ENCODE assay signal across 23 cellular contexts in genomic region chr10:93095225-93095624, GRCh38. TPM values are rescaled to one million over a fixed set of nuclear protein-coding genes. Genes with fewer than 3 reads are reported as not detected.
DNase-seq lines count a peak whose midpoint lies in the region; ATAC-seq and TF ChIP-seq lines count a peak whose summit lies in the region.
"Had no signal": no experiment of that assay in that cellular context is flagged by ENCODE, and none has a peak within 500 bp of the region (broad histone marks: within the 10 kb centered on the region; RNA-seq: fewer than 3 reads in every experiment).

No MANE protein-coding gene starts in this region.

- H3K36me3 ChIP-seq in heart left ventricle (no peaks in the 10 kb centered on the region), endodermal cell (ENCODE audit: control insufficient read depth, insufficient read depth, low read length) (no peaks in the 10 kb centered on the region), neural progenitor cell (no peaks in the 10 kb centered on the region), ascending aorta (no peaks in the 10 kb centered on the region)

- no peak for TF ChIP-seq CTCF in heart left ventricle (IDR thresholded peaks at IDR 0.05)
- no peak for TF ChIP-seq CTCF in WTC11 (IDR thresholded peaks at IDR 0.05)
- peak; percentile 61 for TF ChIP-seq CTCF in endodermal cell (conservative IDR thresholded peaks at IDR 0.05)
- peak; percentile 38 for TF ChIP-seq CTCF in neural progenitor cell (IDR thresholded peaks at IDR 0.05)
- no peak for TF ChIP-seq CTCF in lower leg skin (IDR thresholded peaks at IDR 0.05)
- TF ChIP-seq CTCF in ascending aorta (IDR thresholded peaks at IDR 0.05), result no peak

- no peaks in the 10 kb centered on the region for H3F3A ChIP-seq in neural progenitor cell (ENCODE audit: low read depth)

- H3K27ac Mint-ChIP-seq in WTC11, result no peak overlapping the region
- H3K27ac Mint-ChIP-seq in endodermal cell, result peak overlapping the region; percentile 68
- H3K27ac Mint-ChIP-seq in neural progenitor cell, result no peak overlapping the region
- H3K27ac Mint-ChIP-seq: CD8-positive, alpha-beta T cell had no signal

- no peak overlapping the region for H3K4me2 ChIP-seq in neural progenitor cell

- CTCF ChIA-PET in WTC11 (lab: Charles Lee), result interaction anchor here (0.6 to 1.9 kb wide), 10 partner anchors 10 to 257 kb away, joined by 3 to 9 read pairs (median 4); no protein-coding TSS in a partner anchor

- no peaks in the 10 kb centered on the region for H3K79me2 ChIP-seq in neural progenitor cell (ENCODE audit: low read depth)

- no peak overlapping the region for H2AFZ ChIP-seq in neural progenitor cell (replicated peaks)

- ATAC-seq in heart left ventricle (no peak), WTC11 (peak; percentile 64)
- ATAC-seq: CD8-positive, alpha-beta T cell had no signal

- intact Hi-C loops in cardiac septum (cut with DNase I), result no loop called here
- intact Hi-C loops in heart left ventricle (cut with DNase I), result no loop called here
- intact Hi-C loops in lower leg skin (cut with DNase I; ENCODE audit: low total_unique reads), result no loop called here
- intact Hi-C loops in ascending aorta (cut with DNase I), result no loop called here

- TF ChIP-seq POLR2A in heart left ventricle (IDR thresholded peaks at IDR 0.05) (no peak), lower leg skin (IDR thresholded peaks at IDR 0.05) (no peak)

- no peak overlapping the region for H3K27ac ChIP-seq in heart left ventricle
- no peak overlapping the region for H3K27ac ChIP-seq in endodermal cell (ENCODE audit: low read depth, low read length)
- H3K27ac ChIP-seq in neural progenitor cell, result no peak overlapping the region
- H3K27ac ChIP-seq in ascending aorta, result no peak overlapping the region

- H3K9me3 Mint-ChIP-seq in WTC11 (peaks cover 12% of the 10 kb centered on the region; the same call in 1 of the 2 replicates), endodermal cell (no peaks in the 10 kb centered on the region), neural progenitor cell (no peaks in the 10 kb centered on the region)
- H3K9me3 Mint-ChIP-seq: CD8-positive, alpha-beta T cell had no signal

- DNase-seq in cardiac septum (ENCODE audit: low spot score) (peak; percentile 14), heart left ventricle (no peak), WTC11 (ENCODE audit: low spot score) (no peak), endodermal cell (peak; percentile 71), neural progenitor cell (ENCODE audit: low spot score) (peak; percentile 41), lower leg skin (ENCODE audit: low spot score in 2 of 2) (no peak), ascending aorta (ENCODE audit: low spot score in 2 of 2) (no peak)
- no peak for DNase-seq in stimulated activated CD4-positive, alpha-beta T cell treated with anti-CD3 and anti-CD28 coated beads, Interleukin-2, amount 100 ng/mL, for 24 hours
- DNase-seq: AML-193; C1 segment of cervical spinal cord; CD8-positive, alpha-beta T cell; DND-41; KG1; NCI-H1092; NCI-H1436 treated with DMSO at 0.1 percent for 48 hours; NCI-H2029 treated with DMSO at 0.1 percent for 48 hours; NCI-H2171; NCI-H345; NCI-H524 treated with DMSO at 0.1 percent for 48 hours; SHP77 had no signal

- no peak overlapping the region for H3K9ac ChIP-seq in endodermal cell (ENCODE audit: extremely low read depth, low read length, poor library complexity, severe bottlenecking)
- H3K9ac ChIP-seq in neural progenitor cell, result no peak overlapping the region

- H3K36me3 Mint-ChIP-seq in WTC11, result no peaks in the 10 kb centered on the region
- no peaks in the 10 kb centered on the region for H3K36me3 Mint-ChIP-seq in endodermal cell (ENCODE audit: low read depth)
- no peaks in the 10 kb centered on the region for H3K36me3 Mint-ChIP-seq in neural progenitor cell
- H3K36me3 Mint-ChIP-seq: CD8-positive, alpha-beta T cell had no signal

- no peaks in the 10 kb centered on the region for H3K9me3 ChIP-seq in heart left ventricle
- H3K9me3 ChIP-seq in endodermal cell (ENCODE audit: control insufficient read depth, low read length), result peaks cover 17% of the 10 kb centered on the region
- no peaks in the 10 kb centered on the region for H3K9me3 ChIP-seq in neural progenitor cell (ENCODE audit: low read depth)
- H3K9me3 ChIP-seq in ascending aorta, result no peaks in the 10 kb centered on the region

- H3K4me1 Mint-ChIP-seq in WTC11 (peaks cover 5% of the 10 kb centered on the region), endodermal cell (peaks cover 19% of the 10 kb centered on the region), neural progenitor cell (no peaks in the 10 kb centered on the region)

- POLR2A ChIA-PET in WTC11 (lab: Charles Lee), result no interaction called here

- H3K27me3 ChIP-seq in heart left ventricle (peaks cover 0 to 2% (median 0%) of the 10 kb centered on the region in 9 donors), endodermal cell (ENCODE audit: control insufficient read depth, insufficient read depth, low read length, poor library complexity, severe bottlenecking) (no peaks in the 10 kb centered on the region), neural progenitor cell (no peaks in the 10 kb centered on the region), ascending aorta (no peaks in the 10 kb centered on the region)

- no peak overlapping the region for H3K4me3 ChIP-seq in heart left ventricle
- no peak overlapping the region for H3K4me3 ChIP-seq in endodermal cell (ENCODE audit: low read length)
- H3K4me3 ChIP-seq in neural progenitor cell, result no peak overlapping the region
- H3K4me3 ChIP-seq in lower leg skin (ENCODE audit: low read depth, poor library complexity, severe bottlenecking), result no peak overlapping the region
- no peak overlapping the region for H3K4me3 ChIP-seq in ascending aorta

- H3K4me1 ChIP-seq in heart left ventricle (no peaks in the 10 kb centered on the region), endodermal cell (ENCODE audit: control insufficient read depth, insufficient read depth, low read length) (peaks cover 5% of the 10 kb centered on the region), neural progenitor cell (no peaks in the 10 kb centered on the region), ascending aorta (no peaks in the 10 kb centered on the region)

- WGBS in heart left ventricle, 4 donors, result 29 to 69% (median 36%) methylated on average over 1 of the region's 1 CpG
- 57 to 73% methylated on average over 1 of the region's 1 CpG for WGBS in endodermal cell (ENCODE audit: insufficient coverage in 1 of 2, insufficient read length in 1 of 2), 2 experiments
- WGBS in lower leg skin, 2 donors, result 53 to 69% methylated on average over 1 of the region's 1 CpG

- H4K20me1 ChIP-seq in neural progenitor cell (ENCODE audit: low read depth), result no peaks in the 10 kb centered on the region

- H3K27me3 Mint-ChIP-seq in WTC11 (ENCODE audit: low read depth), result peaks cover 4% of the 10 kb centered on the region; the same call in 1 of the 2 replicates
- no peaks in the 10 kb centered on the region for H3K27me3 Mint-ChIP-seq in endodermal cell (ENCODE audit: insufficient read depth)
- H3K27me3 Mint-ChIP-seq in neural progenitor cell (ENCODE audit: insufficient read depth, low read depth), result peaks cover 7% of the 10 kb centered on the region

- H3K4me3 Mint-ChIP-seq in WTC11 (no peak overlapping the region), endodermal cell (no peak overlapping the region), neural progenitor cell (no peak overlapping the region)
- H3K4me3 Mint-ChIP-seq: CD8-positive, alpha-beta T cell had no signal

TF ChIP-seq in WTC11, 78 proteins besides CTCF, POLR2A, EP300 and RAD21 (continues in another document):
- no peak for TF ChIP-seq ELF4 (CRISPR knock-in tag; IDR thresholded peaks at IDR 0.05; ENCODE audit: low read depth)
- no peak for TF ChIP-seq ZNF263 (CRISPR knock-in tag; IDR thresholded peaks at IDR 0.05; ENCODE audit: low read depth)
- no peak for TF ChIP-seq NFYB (CRISPR knock-in tag; conservative IDR thresholded peaks at IDR 0.05; ENCODE audit: low read depth)
- TF ChIP-seq, protein P1, sequence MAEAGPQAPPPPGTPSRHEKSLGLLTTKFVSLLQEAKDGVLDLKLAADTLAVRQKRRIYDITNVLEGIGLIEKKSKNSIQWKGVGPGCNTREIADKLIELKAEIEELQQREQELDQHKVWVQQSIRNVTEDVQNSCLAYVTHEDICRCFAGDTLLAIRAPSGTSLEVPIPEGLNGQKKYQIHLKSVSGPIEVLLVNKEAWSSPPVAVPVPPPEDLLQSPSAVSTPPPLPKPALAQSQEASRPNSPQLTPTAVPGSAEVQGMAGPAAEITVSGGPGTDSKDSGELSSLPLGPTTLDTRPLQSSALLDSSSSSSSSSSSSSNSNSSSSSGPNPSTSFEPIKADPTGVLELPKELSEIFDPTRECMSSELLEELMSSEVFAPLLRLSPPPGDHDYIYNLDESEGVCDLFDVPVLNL (CRISPR knock-in tag; IDR thresholded peaks at IDR 0.05; ENCODE audit: borderline replicate concordance, low read depth), result no peak
- TF ChIP-seq CREM (CRISPR knock-in tag; IDR thresholded peaks at IDR 0.05), result no peak
- no peak for TF ChIP-seq JAZF1 (CRISPR knock-in tag; IDR thresholded peaks at IDR 0.05)
- TF ChIP-seq, protein P2, sequence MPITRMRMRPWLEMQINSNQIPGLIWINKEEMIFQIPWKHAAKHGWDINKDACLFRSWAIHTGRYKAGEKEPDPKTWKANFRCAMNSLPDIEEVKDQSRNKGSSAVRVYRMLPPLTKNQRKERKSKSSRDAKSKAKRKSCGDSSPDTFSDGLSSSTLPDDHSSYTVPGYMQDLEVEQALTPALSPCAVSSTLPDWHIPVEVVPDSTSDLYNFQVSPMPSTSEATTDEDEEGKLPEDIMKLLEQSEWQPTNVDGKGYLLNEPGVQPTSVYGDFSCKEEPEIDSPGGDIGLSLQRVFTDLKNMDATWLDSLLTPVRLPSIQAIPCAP (CRISPR knock-in tag; IDR thresholded peaks at IDR 0.05), result no peak

RNA-seq across cellular contexts. Expression of gene CYP26A1, which starts 21.5 kb away (rescaled TPM):
- total RNA-seq in cardiac septum, result not detected
- total RNA-seq in heart left ventricle, result not detected
- polyA plus RNA-seq in heart left ventricle, result not detected
- total RNA-seq in WTC11 (2021), result 2.1 to 3.4 TPM (median 3.1 TPM) in 3 replicates
- total RNA-seq in endodermal cell, result 100 to 1,000 TPM; 800 to 857 TPM
- polyA plus RNA-seq in endodermal cell (2013, experiment 1 of 2), result 184 TPM
- 223 TPM for polyA plus RNA-seq in endodermal cell (2013, experiment 2 of 2)
- 6.7 and 8.4 TPM in 2 replicates for total RNA-seq in neural progenitor cell (ENCODE audit: low replicate concordance)
- total RNA-seq in lower leg skin, result under 1 TPM in 2 of 4 donors, not detected in 2; 0.10 to 0.32 TPM
- not detected for total RNA-seq in ascending aorta
- total RNA-seq: CD8-positive, alpha-beta T cell; H4 had no signal
- polyA plus RNA-seq: AG04450 had no signal

RNA-seq across cellular contexts. Expression of gene CYP26C1, which starts 34.6 kb away (rescaled TPM):
- not detected for total RNA-seq in cardiac septum
- total RNA-seq in heart left ventricle, result under 1 TPM in 1 of 9 donors, not detected in 8; 0.07 TPM
- polyA plus RNA-seq in heart left ventricle, result not detected
- 0.07 to 0.11 TPM (median 0.11 TPM) in 3 replicates for total RNA-seq in WTC11 (2021)
- under 1 TPM; 0.35 to 0.44 TPM for total RNA-seq in endodermal cell
- polyA plus RNA-seq in endodermal cell (2013, experiment 1 of 2), result 57.5 TPM
- polyA plus RNA-seq in endodermal cell (2013, experiment 2 of 2), result 36.3 TPM
- 0.04 and 0.22 TPM in 2 replicates for total RNA-seq in neural progenitor cell (ENCODE audit: low replicate concordance)
- not detected for total RNA-seq in lower leg skin
- not detected for total RNA-seq in ascending aorta
- total RNA-seq: A172, H4 had no signal
- polyA plus RNA-seq: AG04450 had no signal

Comparison
In these comparisons a context has a peak if more than half of its experiments do, and no peak if none do; other contexts are left out.
1. DNase-seq: peak in cardiac septum (single experiment), endodermal cell (single experiment) and neural progenitor cell (single experiment); none in heart left ventricle (0 of 5), WTC11 (single experiment), stimulated activated CD4-positive, alpha-beta T cell treated with anti-CD3 and anti-CD28 coated beads, Interleukin-2, amount 100 ng/mL, for 24 hours (0 of 2), lower leg skin (0 of 2) and ascending aorta (0 of 2).
2. CTCF ChIP-seq: peak in endodermal cell (single experiment) and neural progenitor cell (single experiment); none in heart left ventricle (0 of 12), WTC11 (single experiment), lower leg skin (0 of 3) and ascending aorta (0 of 3).
3. RNA of gene CYP26A1, which starts 21.5 kb away (total RNA-seq): 800 to 857 TPM in endodermal cell; 6.7 to 8.4 TPM in neural progenitor cell, 2.1 to 3.4 TPM in WTC11, 0.10 to 0.32 TPM in lower leg skin, not detected in cardiac septum (single experiment), not detected in heart left ventricle and not detected in ascending aorta (single experiment); every median in the first group is over 10 times any median in the second.